1 cellular context compared by ENCODE assay signal in genomic region chr12:124654666-124655316, GRCh38.
TF ChIP-seq lines count a peak whose summit lies in the region.

No MANE protein-coding gene starts in this region.

TF ChIP-seq in HEK293, 187 proteins besides CTCF, POLR2A, EP300 and RAD21 (continued from another document):
- 0 out of 2 replicates have a peak, but pooled peaks have one; percentile 52 for TF ChIP-seq SCRT1 (tag by site-specific recombination; IDR thresholded peaks at IDR 0.05; ENCODE audit: borderline replicate concordance)
